Comparison of ENCODE assay signal across 11 cellular contexts in the genomic region with DNA sequence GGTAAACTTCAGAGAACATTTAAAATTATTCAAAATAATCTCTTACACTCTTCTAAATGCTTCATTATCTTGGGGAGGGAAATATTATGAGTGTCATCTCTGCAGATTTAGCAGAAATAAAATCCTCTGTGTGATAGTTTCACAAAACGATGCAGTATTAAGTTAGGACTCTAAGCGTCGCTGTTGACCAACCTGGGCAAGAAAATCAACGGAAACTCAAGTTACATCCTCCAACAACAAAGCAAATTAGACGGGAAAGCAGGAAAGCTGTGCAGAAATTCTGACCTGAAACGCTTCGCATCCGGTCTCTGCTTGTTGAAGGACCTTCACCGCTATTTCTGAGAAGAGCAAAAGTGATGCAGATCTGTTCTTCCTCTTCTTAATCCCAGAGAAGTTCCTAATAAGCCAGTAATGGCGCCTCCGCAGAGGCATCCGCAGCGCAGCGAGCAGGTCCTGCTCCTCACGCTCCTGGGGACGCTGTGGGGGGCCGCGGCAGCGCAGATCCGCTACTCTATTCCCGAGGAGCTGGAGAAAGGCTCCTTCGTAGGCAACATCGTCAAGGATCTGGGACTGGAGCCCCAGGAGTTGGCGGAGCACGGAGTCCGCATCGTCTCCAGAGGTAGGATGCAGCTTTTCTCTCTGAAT. TPM values are rescaled to one million over a fixed set of nuclear protein-coding genes. Genes with fewer than 3 reads are reported as not detected.
A peak's percentile ranks its signal among the peaks of the same experiment; 100 is the strongest.
DNase-seq lines count a peak whose midpoint lies in the region; ATAC-seq and TF ChIP-seq lines count a peak whose summit lies in the region.
"Had no signal": no experiment of that assay in that cellular context is flagged by ENCODE, and none has a peak within 500 bp of the region (broad histone marks: within the 10 kb centered on the region; RNA-seq: fewer than 3 reads in every experiment).

A gene (plus strand): TSS at position 219 of the 645 bp plus-strand sequence. CDS start 193 bp downstream, at position 412.

- no peaks in the 10 kb centered on the region for H3K4me1 ChIP-seq in SK-N-SH (ENCODE audit: control insufficient read depth in 1 of 2, insufficient read depth in 2 of 2, low read depth in 1 of 2, low read length in 1 of 2)
- no peaks in the 10 kb centered on the region for H3K4me1 ChIP-seq in gastroesophageal sphincter
- H3K4me1 ChIP-seq in smooth muscle cell (ENCODE audit: low read depth): no peaks in the 10 kb centered on the region
- H3K4me1 ChIP-seq: A549 had no signal

- ATAC-seq in SK-N-SH treated with all-trans-retinoic acid at 6 μM for 48 hours (no peak), gastroesophageal sphincter (no peak), GM19452 (IDR thresholded peaks at IDR 0.05; ENCODE audit: unreplicated experiment) (no peak), GM21367 (IDR thresholded peaks at IDR 0.05; ENCODE audit: unreplicated experiment) (no peak)
- no peak for ATAC-seq in stimulated activated naive CD8-positive, alpha-beta T cell treated with anti-CD3 and anti-CD28 coated beads, Interleukin-15, amount 100 ng/mL, for 72 hours
- ATAC-seq: A549 had no signal

- H3K27ac ChIP-seq in SK-N-SH (ENCODE audit: low read depth in 2 of 2, low read length in 1 of 2) (no peak within 1 kb of the TSS), gastroesophageal sphincter (peak within 1 kb of the TSS in 1 of 4 donors; percentile 12), smooth muscle cell (ENCODE audit: low read depth) (no peak within 1 kb of the TSS)
- H3K27ac ChIP-seq: A549 had no signal

- H3K27me3 ChIP-seq in SK-N-SH (ENCODE audit: insufficient read depth): no peaks in the 10 kb centered on the region
- H3K27me3 ChIP-seq in gastroesophageal sphincter: peaks cover 10% of the 10 kb centered on the region
- H3K27me3 ChIP-seq in smooth muscle cell (ENCODE audit: low read depth): no peaks in the 10 kb centered on the region

- H3K9me2 ChIP-seq in SK-N-SH: no peaks in the 10 kb centered on the region

- H4K20me1 ChIP-seq in SK-N-SH (ENCODE audit: insufficient read depth): no peaks in the 10 kb centered on the region
- H4K20me1 ChIP-seq in smooth muscle cell (ENCODE audit: low read depth): no peaks in the 10 kb centered on the region

- TF ChIP-seq POLR2A in gastroesophageal sphincter (IDR thresholded peaks at IDR 0.05): no peak

- no peak within 1 kb of the TSS for H3K9ac ChIP-seq in SK-N-SH
- no peak within 1 kb of the TSS for H3K9ac ChIP-seq in smooth muscle cell (ENCODE audit: low read depth)

- 67% methylated on average over 27 of the region's 27 CpGs for whole genome bisulfite sequencing in SK-N-SH (ENCODE audit: low lambda C conversion rate)
- WGBS in gastroesophageal sphincter (ENCODE audit: low coverage in 1 of 2), 2 donors: 6 to 8% methylated on average over 9 to 15 of the region's 27 CpGs
- WGBS in smooth muscle cell (ENCODE audit: low lambda C conversion rate): 95% methylated on average over 27 of the region's 27 CpGs

- peaks cover 8% of the 10 kb centered on the region for H3K4me1 Mint-ChIP-seq in stimulated activated naive CD8-positive, alpha-beta T cell treated with anti-CD3 and anti-CD28 coated beads, Interleukin-15, amount 100 ng/mL, for 72 hours

- H3K4me2 ChIP-seq in SK-N-SH (no peak within 1 kb of the TSS), smooth muscle cell (no peak within 1 kb of the TSS)
- H3K4me2 ChIP-seq: A549 had no signal

- peak; percentile 45 for TF ChIP-seq RAD21 in SK-N-SH (IDR thresholded peaks at IDR 0.05; ENCODE audit: low read length)

- no peaks in the 10 kb centered on the region for H3F3A ChIP-seq in SK-N-SH (replicated peaks; ENCODE audit: insufficient read depth)
- H3F3A ChIP-seq in smooth muscle cell (ENCODE audit: low read depth): no peaks in the 10 kb centered on the region

- CTCF ChIA-PET in SK-N-SH (lab: Yijun Ruan, JAX): interaction anchor here (0.9 to 1.8 kb wide), 5 partner anchors 12 to 193 kb away, joined by 3 to 8 read pairs (median 4); a partner anchor contains a TSS

- H3K27me3 Mint-ChIP-seq in stimulated activated naive CD8-positive, alpha-beta T cell treated with anti-CD3 and anti-CD28 coated beads, Interleukin-15, amount 100 ng/mL, for 72 hours: peaks cover 77% of the 10 kb centered on the region

- TF ChIP-seq CTCF in SK-N-SH (IDR thresholded peaks at IDR 0.05) (peak; percentile 52), gastroesophageal sphincter (IDR thresholded peaks at IDR 0.05) (peak in 3 of 4 experiments; percentile 15 to 40 (median 33)), smooth muscle cell (IDR thresholded peaks at IDR 0.05; ENCODE audit: borderline replicate concordance, insufficient read depth, poor library complexity, severe bottlenecking) (no peak)

- H3K9me3 Mint-ChIP-seq in stimulated activated naive CD8-positive, alpha-beta T cell treated with anti-CD3 and anti-CD28 coated beads, Interleukin-15, amount 100 ng/mL, for 72 hours: peaks cover 16 to 52% of the 10 kb centered on the region in 2 donors

- H3K4me3 Mint-ChIP-seq in stimulated activated naive CD8-positive, alpha-beta T cell treated with anti-CD3 and anti-CD28 coated beads, Interleukin-15, amount 100 ng/mL, for 72 hours: peak within 1 kb of the TSS; percentile 27 to 52

- H3K36me3 ChIP-seq in SK-N-SH (replicated peaks in 1 of 2; ENCODE audit: control insufficient read depth in 1 of 2, insufficient read depth in 2 of 2, low read length in 1 of 2): peaks cover 0 to 14% of the 10 kb centered on the region in 2 experiments
- peaks cover 0 to 3% of the 10 kb centered on the region in 2 donors for H3K36me3 ChIP-seq in gastroesophageal sphincter
- H3K36me3 ChIP-seq in smooth muscle cell (ENCODE audit: low read depth): no peaks in the 10 kb centered on the region

- no peak within 1 kb of the TSS for H2AFZ ChIP-seq in SK-N-SH (ENCODE audit: low read depth)
- H2AFZ ChIP-seq in smooth muscle cell (ENCODE audit: low read depth): no peak within 1 kb of the TSS

- no peak for TF ChIP-seq EP300 in SK-N-SH (IDR thresholded peaks at IDR 0.05; ENCODE audit: borderline replicate concordance in 1 of 2, low read depth in 1 of 2, low read length in 1 of 2)
- TF ChIP-seq EP300 in gastroesophageal sphincter (IDR thresholded peaks at IDR 0.05): no peak

- H3K4me3 ChIP-seq in SK-N-SH (ENCODE audit: low read depth in 2 of 2, low read length in 1 of 2) (no peak within 1 kb of the TSS; a peak in 1 of 4 replicates), gastroesophageal sphincter (peak within 1 kb of the TSS in 1 of 2 donors; percentile 32), smooth muscle cell (no peak within 1 kb of the TSS)
- H3K4me3 ChIP-seq: A549 had no signal

- H3K79me2 ChIP-seq in SK-N-SH (ENCODE audit: insufficient read depth) (no peaks in the 10 kb centered on the region), smooth muscle cell (ENCODE audit: low read depth) (no peaks in the 10 kb centered on the region)

- POLR2A ChIA-PET in SK-N-SH (lab: Yijun Ruan, JAX): no interaction called here

- H3K27ac Mint-ChIP-seq in stimulated activated naive CD8-positive, alpha-beta T cell treated with anti-CD3 and anti-CD28 coated beads, Interleukin-15, amount 100 ng/mL, for 72 hours: no peak within 1 kb of the TSS

- DNase-seq in SK-N-SH: no peak
- DNase-seq in SW480 (ENCODE audit: low spot score): peak; percentile 30
- no peak for DNase-seq in stimulated activated naive CD8-positive, alpha-beta T cell treated with anti-CD3 and anti-CD28 coated beads, Interleukin-15, amount 100 ng/mL, for 72 hours
- DNase-seq in smooth muscle cell (lab: John Stamatoyannopoulos, UW; ENCODE audit: unreplicated experiment): no peak
- DNase-seq: NCI-H1694; stimulated activated naive CD4-positive, alpha-beta T cell treated with Interleukin-2 at 50 U/mL for 16 hours had no signal

- H3K9me3 ChIP-seq in SK-N-SH (no peaks in the 10 kb centered on the region; the same call in 1 of the 2 replicates), gastroesophageal sphincter (peaks cover 3 to 100% (median 6%) of the 10 kb centered on the region in 3 donors), smooth muscle cell (replicated peaks; ENCODE audit: low read depth) (peaks cover 14% of the 10 kb centered on the region)

TF ChIP-seq in SK-N-SH, 30 proteins besides CTCF, POLR2A, EP300 and RAD21 (continues in another document):
- TF ChIP-seq GATA2 (CRISPR knock-in tag; IDR thresholded peaks at IDR 0.05) (no peak), MEF2A (IDR thresholded peaks at IDR 0.05; ENCODE audit: borderline replicate concordance, low read depth) (no peak), JUND (IDR thresholded peaks at IDR 0.05) (no peak), TEAD4 (IDR thresholded peaks at IDR 0.05; ENCODE audit: borderline replicate concordance, insufficient read depth) (no peak), CHD2 (IDR thresholded peaks at IDR 0.05; ENCODE audit: low read length, partially characterized antibody) (no peak)
- TF ChIP-seq, protein P1, sequence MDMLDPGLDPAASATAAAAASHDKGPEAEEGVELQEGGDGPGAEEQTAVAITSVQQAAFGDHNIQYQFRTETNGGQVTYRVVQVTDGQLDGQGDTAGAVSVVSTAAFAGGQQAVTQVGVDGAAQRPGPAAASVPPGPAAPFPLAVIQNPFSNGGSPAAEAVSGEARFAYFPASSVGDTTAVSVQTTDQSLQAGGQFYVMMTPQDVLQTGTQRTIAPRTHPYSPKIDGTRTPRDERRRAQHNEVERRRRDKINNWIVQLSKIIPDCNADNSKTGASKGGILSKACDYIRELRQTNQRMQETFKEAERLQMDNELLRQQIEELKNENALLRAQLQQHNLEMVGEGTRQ (IDR thresholded peaks at IDR 0.05; ENCODE audit: borderline replicate concordance, low read depth, low read length): no peak

TF ChIP-seq in SK-N-SH treated with all-trans-retinoic acid at 6 μM for 48 hours, 23 proteins besides CTCF, POLR2A, EP300 and RAD21 (continues in another document):
- TF ChIP-seq ARNTL (CRISPR knock-in tag; IDR thresholded peaks at IDR 0.05; ENCODE audit: borderline replicate concordance, low read depth): no peak
- TF ChIP-seq, protein P2, sequence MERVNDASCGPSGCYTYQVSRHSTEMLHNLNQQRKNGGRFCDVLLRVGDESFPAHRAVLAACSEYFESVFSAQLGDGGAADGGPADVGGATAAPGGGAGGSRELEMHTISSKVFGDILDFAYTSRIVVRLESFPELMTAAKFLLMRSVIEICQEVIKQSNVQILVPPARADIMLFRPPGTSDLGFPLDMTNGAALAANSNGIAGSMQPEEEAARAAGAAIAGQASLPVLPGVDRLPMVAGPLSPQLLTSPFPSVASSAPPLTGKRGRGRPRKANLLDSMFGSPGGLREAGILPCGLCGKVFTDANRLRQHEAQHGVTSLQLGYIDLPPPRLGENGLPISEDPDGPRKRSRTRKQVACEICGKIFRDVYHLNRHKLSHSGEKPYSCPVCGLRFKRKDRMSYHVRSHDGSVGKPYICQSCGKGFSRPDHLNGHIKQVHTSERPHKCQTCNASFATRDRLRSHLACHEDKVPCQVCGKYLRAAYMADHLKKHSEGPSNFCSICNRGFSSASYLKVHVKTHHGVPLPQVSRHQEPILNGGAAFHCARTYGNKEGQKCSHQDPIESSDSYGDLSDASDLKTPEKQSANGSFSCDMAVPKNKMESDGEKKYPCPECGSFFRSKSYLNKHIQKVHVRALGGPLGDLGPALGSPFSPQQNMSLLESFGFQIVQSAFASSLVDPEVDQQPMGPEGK (CRISPR knock-in tag; IDR thresholded peaks at IDR 0.05; ENCODE audit: borderline replicate concordance): no peak

RNA-seq across cellular contexts. Expression of the gene that starts here (rescaled TPM):
- 1.4 TPM in 2 replicates for polyA plus RNA-seq in SK-N-SH (2012; rRNA removed)
- polyA plus RNA-seq in SK-N-SH (2012; cell fraction: cytosol; rRNA removed): 0.80 and 0.97 TPM in 2 replicates
- polyA plus RNA-seq in SK-N-SH (2012; cell fraction: nucleus; rRNA removed): 5.1 and 5.9 TPM in 2 replicates
- total RNA-seq in gastroesophageal sphincter: 10 to 100 TPM in 1 of 4 donors, 1 to 10 TPM in 3; 2.0 to 11.1 (median 5.7) TPM
- total RNA-seq in smooth muscle cell: 0.09 and 0.27 TPM in 2 replicates
- not detected in 2 replicates for polyA plus RNA-seq in smooth muscle cell
